Comparison of ENCODE assay signal across 1 cellular context in the genomic region with DNA sequence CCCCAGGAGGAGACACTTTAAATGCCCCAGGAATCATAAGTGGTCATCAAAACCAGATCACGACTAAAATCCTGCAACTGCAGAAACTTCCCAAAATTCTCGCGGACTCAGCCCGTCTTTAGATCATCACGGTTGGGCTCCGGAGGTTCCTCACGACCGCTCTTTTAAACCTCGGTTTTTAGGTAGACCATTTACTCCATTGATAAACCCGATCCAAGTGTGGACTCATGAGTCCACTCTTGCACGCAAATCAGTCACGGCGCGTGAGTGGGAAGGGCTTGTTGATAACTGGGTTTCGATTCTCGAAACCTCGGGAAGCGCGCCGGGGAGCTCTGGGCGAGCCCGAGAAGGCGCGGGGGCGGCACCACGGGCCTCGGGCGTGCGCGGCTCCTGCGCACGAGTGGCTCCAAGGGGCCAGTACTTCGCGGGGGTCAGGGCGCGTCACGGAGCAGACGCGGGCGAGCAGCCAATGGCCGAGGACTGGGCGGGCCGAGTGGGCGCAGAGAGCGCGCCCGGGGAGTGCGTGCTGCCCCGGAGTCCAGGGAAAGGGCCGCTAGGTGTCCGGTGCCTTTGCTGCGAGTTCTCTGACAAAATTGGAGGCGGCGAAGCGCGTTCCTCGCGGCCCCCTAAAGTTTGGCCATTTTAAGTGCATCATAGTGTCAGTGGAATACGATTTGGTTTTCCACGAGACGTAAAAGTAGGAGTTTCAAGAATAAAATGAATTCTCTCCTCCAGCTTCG.
A peak's percentile ranks its signal among the peaks of the same experiment; 100 is the strongest.
TF ChIP-seq lines count a peak whose summit lies in the region.

No MANE protein-coding gene starts in this region.

TF ChIP-seq in HEK293, 187 proteins besides CTCF, POLR2A, EP300 and RAD21 (continued from another document and continues in another):
- TF ChIP-seq ZNF335 (tag by site-specific recombination; conservative IDR thresholded peaks at IDR 0.05) (peak; percentile 75), KLF10 (tag by site-specific recombination; IDR thresholded peaks at IDR 0.05) (no peak), ZBTB17 (tag by site-specific recombination; IDR thresholded peaks at IDR 0.05) (no peak), ZNF747 (tag by site-specific recombination; IDR thresholded peaks at IDR 0.05) (no peak), ZNF768 (tag by site-specific recombination; IDR thresholded peaks at IDR 0.05) (no peak), ZNF354C (tag by site-specific recombination; IDR thresholded peaks at IDR 0.05; ENCODE audit: borderline replicate concordance, low read depth) (no peak), ZNF133 (tag by site-specific recombination; IDR thresholded peaks at IDR 0.05) (no peak), FEZF1 (tag by site-specific recombination; IDR thresholded peaks at IDR 0.05) (no peak), ZNF544 (tag by site-specific recombination; IDR thresholded peaks at IDR 0.05) (no peak), ZNF169 (tag by site-specific recombination; IDR thresholded peaks at IDR 0.05) (no peak), ZNF324 (tag by site-specific recombination; IDR thresholded peaks at IDR 0.05) (no peak), ZNF621 (tag by site-specific recombination; IDR thresholded peaks at IDR 0.05) (no peak), ZNF610 (tag by site-specific recombination; IDR thresholded peaks at IDR 0.05; ENCODE audit: borderline replicate concordance) (no peak), HOXA7 (CRISPR knock-in tag; IDR thresholded peaks at IDR 0.05; ENCODE audit: borderline replicate concordance) (no peak), YY1 (tag by site-specific recombination; IDR thresholded peaks at IDR 0.05) (no peak; the same call in 1 of the 2 replicates), ZNF433 (tag by site-specific recombination; IDR thresholded peaks at IDR 0.05; ENCODE audit: low read depth) (no peak), KLF16 (tag by site-specific recombination; IDR thresholded peaks at IDR 0.05) (no peak), ZNF2 (tag by site-specific recombination; IDR thresholded peaks at IDR 0.05) (no peak), KLF9 (tag by site-specific recombination; IDR thresholded peaks at IDR 0.05; ENCODE audit: low read depth) (no peak; the same call in 1 of the 2 replicates), ZFHX2 (tag by site-specific recombination; conservative IDR thresholded peaks at IDR 0.05) (peak; percentile 84), ZNF214 (tag by site-specific recombination; IDR thresholded peaks at IDR 0.05; ENCODE audit: borderline replicate concordance) (no peak), ZBTB21 (tag by site-specific recombination; IDR thresholded peaks at IDR 0.05) (no peak), ZNF837 (tag by site-specific recombination; IDR thresholded peaks at IDR 0.05) (no peak), ZNF112 (tag by site-specific recombination; IDR thresholded peaks at IDR 0.05) (no peak), ZNF777 (tag by site-specific recombination; IDR thresholded peaks at IDR 0.05; ENCODE audit: borderline replicate concordance) (no peak), ZBTB48 (tag by site-specific recombination; IDR thresholded peaks at IDR 0.05) (peak; percentile 73; the same call in 1 of the 2 replicates), ZNF221 (tag by site-specific recombination; IDR thresholded peaks at IDR 0.05; ENCODE audit: borderline replicate concordance) (no peak), SCRT2 (tag by site-specific recombination; IDR thresholded peaks at IDR 0.05) (no peak), ZNF623 (tag by site-specific recombination; IDR thresholded peaks at IDR 0.05) (no peak), ZNF501 (tag by site-specific recombination; IDR thresholded peaks at IDR 0.05) (no peak), ZNF664 (tag by site-specific recombination; IDR thresholded peaks at IDR 0.05) (no peak), GLI2 (tag by site-specific recombination; IDR thresholded peaks at IDR 0.05; ENCODE audit: borderline replicate concordance, low read depth) (no peak), MYNN (tag by site-specific recombination; IDR thresholded peaks at IDR 0.05; ENCODE audit: borderline replicate concordance) (no peak), ZNF37A (tag by site-specific recombination; IDR thresholded peaks at IDR 0.05) (no peak), ZNF624 (tag by site-specific recombination; IDR thresholded peaks at IDR 0.05) (no peak), IKZF3 (tag by site-specific recombination; IDR thresholded peaks at IDR 0.05) (no peak), ZNF776 (tag by site-specific recombination; IDR thresholded peaks at IDR 0.05; ENCODE audit: borderline replicate concordance) (no peak), ZSCAN16 (tag by site-specific recombination; IDR thresholded peaks at IDR 0.05) (no peak), ZNF560 (tag by site-specific recombination; IDR thresholded peaks at IDR 0.05; ENCODE audit: borderline replicate concordance) (no peak), BCL11B (tag by site-specific recombination; IDR thresholded peaks at IDR 0.05; ENCODE audit: low read depth) (no peak), ZNF521 (tag by site-specific recombination; IDR thresholded peaks at IDR 0.05) (no peak), ZNF48 (tag by site-specific recombination; IDR thresholded peaks at IDR 0.05) (no peak), ZNF785 (tag by site-specific recombination; IDR thresholded peaks at IDR 0.05) (no peak), ZBTB20 (tag by site-specific recombination; IDR thresholded peaks at IDR 0.05) (peak; percentile 72; the same call in 1 of the 2 replicates), ZNF707 (tag by site-specific recombination; IDR thresholded peaks at IDR 0.05) (no peak)
- TF ChIP-seq, protein P1, sequence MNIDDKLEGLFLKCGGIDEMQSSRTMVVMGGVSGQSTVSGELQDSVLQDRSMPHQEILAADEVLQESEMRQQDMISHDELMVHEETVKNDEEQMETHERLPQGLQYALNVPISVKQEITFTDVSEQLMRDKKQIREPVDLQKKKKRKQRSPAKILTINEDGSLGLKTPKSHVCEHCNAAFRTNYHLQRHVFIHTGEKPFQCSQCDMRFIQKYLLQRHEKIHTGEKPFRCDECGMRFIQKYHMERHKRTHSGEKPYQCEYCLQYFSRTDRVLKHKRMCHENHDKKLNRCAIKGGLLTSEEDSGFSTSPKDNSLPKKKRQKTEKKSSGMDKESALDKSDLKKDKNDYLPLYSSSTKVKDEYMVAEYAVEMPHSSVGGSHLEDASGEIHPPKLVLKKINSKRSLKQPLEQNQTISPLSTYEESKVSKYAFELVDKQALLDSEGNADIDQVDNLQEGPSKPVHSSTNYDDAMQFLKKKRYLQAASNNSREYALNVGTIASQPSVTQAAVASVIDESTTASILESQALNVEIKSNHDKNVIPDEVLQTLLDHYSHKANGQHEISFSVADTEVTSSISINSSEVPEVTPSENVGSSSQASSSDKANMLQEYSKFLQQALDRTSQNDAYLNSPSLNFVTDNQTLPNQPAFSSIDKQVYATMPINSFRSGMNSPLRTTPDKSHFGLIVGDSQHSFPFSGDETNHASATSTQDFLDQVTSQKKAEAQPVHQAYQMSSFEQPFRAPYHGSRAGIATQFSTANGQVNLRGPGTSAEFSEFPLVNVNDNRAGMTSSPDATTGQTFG (tag by site-specific recombination; IDR thresholded peaks at IDR 0.05; ENCODE audit: borderline replicate concordance), result no peak
- TF ChIP-seq, protein P2, sequence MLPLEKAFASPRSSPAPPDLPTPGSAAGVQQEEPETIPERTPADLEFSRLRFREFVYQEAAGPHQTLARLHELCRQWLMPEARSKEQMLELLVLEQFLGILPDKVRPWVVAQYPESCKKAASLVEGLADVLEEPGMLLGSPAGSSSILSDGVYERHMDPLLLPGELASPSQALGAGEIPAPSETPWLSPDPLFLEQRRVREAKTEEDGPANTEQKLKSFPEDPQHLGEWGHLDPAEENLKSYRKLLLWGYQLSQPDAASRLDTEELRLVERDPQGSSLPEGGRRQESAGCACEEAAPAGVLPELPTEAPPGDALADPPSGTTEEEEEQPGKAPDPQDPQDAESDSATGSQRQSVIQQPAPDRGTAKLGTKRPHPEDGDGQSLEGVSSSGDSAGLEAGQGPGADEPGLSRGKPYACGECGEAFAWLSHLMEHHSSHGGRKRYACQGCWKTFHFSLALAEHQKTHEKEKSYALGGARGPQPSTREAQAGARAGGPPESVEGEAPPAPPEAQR (tag by site-specific recombination; IDR thresholded peaks at IDR 0.05), result no peak
- TF ChIP-seq, protein P3, sequence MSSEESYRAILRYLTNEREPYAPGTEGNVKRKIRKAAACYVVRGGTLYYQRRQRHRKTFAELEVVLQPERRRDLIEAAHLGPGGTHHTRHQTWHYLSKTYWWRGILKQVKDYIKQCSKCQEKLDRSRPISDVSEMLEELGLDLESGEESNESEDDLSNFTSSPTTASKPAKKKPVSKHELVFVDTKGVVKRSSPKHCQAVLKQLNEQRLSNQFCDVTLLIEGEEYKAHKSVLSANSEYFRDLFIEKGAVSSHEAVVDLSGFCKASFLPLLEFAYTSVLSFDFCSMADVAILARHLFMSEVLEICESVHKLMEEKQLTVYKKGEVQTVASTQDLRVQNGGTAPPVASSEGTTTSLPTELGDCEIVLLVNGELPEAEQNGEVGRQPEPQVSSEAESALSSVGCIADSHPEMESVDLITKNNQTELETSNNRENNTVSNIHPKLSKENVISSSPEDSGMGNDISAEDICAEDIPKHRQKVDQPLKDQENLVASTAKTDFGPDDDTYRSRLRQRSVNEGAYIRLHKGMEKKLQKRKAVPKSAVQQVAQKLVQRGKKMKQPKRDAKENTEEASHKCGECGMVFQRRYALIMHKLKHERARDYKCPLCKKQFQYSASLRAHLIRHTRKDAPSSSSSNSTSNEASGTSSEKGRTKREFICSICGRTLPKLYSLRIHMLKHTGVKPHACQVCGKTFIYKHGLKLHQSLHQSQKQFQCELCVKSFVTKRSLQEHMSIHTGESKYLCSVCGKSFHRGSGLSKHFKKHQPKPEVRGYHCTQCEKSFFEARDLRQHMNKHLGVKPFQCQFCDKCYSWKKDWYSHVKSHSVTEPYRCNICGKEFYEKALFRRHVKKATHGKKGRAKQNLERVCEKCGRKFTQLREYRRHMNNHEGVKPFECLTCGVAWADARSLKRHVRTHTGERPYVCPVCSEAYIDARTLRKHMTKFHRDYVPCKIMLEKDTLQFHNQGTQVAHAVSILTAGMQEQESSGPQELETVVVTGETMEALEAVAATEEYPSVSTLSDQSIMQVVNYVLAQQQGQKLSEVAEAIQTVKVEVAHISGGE (tag by site-specific recombination; conservative IDR thresholded peaks at IDR 0.05; ENCODE audit: low read depth), result no peak; the same call in 1 of the 2 replicates
- TF ChIP-seq, protein P4, sequence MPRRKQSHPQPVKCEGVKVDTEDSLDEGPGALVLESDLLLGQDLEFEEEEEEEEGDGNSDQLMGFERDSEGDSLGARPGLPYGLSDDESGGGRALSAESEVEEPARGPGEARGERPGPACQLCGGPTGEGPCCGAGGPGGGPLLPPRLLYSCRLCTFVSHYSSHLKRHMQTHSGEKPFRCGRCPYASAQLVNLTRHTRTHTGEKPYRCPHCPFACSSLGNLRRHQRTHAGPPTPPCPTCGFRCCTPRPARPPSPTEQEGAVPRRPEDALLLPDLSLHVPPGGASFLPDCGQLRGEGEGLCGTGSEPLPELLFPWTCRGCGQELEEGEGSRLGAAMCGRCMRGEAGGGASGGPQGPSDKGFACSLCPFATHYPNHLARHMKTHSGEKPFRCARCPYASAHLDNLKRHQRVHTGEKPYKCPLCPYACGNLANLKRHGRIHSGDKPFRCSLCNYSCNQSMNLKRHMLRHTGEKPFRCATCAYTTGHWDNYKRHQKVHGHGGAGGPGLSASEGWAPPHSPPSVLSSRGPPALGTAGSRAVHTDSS (tag by site-specific recombination; IDR thresholded peaks at IDR 0.05), result no peak
- TF ChIP-seq, protein P5, sequence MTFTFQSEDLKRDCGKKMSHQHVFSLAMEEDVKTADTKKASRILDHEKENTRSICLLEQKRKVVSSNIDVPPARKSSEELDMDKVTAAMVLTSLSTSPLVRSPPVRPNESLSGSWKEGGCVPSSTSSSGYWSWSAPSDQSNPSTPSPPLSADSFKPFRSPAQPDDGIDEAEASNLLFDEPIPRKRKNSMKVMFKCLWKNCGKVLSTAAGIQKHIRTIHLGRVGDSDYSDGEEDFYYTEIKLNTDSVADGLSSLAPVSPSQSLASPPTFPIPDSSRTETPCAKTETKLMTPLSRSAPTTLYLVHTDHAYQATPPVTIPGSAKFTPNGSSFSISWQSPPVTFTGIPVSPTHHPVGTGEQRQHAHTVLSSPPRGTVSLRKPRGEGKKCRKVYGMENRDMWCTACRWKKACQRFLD (tag by site-specific recombination; IDR thresholded peaks at IDR 0.05), result no peak
- TF ChIP-seq, protein P6, sequence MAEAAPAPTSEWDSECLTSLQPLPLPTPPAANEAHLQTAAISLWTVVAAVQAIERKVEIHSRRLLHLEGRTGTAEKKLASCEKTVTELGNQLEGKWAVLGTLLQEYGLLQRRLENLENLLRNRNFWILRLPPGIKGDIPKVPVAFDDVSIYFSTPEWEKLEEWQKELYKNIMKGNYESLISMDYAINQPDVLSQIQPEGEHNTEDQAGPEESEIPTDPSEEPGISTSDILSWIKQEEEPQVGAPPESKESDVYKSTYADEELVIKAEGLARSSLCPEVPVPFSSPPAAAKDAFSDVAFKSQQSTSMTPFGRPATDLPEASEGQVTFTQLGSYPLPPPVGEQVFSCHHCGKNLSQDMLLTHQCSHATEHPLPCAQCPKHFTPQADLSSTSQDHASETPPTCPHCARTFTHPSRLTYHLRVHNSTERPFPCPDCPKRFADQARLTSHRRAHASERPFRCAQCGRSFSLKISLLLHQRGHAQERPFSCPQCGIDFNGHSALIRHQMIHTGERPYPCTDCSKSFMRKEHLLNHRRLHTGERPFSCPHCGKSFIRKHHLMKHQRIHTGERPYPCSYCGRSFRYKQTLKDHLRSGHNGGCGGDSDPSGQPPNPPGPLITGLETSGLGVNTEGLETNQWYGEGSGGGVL (tag by site-specific recombination; IDR thresholded peaks at IDR 0.05), result no peak
- TF ChIP-seq, protein P7, sequence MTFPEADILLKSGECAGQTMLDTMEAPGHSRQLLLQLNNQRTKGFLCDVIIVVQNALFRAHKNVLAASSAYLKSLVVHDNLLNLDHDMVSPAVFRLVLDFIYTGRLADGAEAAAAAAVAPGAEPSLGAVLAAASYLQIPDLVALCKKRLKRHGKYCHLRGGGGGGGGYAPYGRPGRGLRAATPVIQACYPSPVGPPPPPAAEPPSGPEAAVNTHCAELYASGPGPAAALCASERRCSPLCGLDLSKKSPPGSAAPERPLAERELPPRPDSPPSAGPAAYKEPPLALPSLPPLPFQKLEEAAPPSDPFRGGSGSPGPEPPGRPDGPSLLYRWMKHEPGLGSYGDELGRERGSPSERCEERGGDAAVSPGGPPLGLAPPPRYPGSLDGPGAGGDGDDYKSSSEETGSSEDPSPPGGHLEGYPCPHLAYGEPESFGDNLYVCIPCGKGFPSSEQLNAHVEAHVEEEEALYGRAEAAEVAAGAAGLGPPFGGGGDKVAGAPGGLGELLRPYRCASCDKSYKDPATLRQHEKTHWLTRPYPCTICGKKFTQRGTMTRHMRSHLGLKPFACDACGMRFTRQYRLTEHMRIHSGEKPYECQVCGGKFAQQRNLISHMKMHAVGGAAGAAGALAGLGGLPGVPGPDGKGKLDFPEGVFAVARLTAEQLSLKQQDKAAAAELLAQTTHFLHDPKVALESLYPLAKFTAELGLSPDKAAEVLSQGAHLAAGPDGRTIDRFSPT (tag by site-specific recombination; IDR thresholded peaks at IDR 0.05), result no peak
- TF ChIP-seq, protein P8, sequence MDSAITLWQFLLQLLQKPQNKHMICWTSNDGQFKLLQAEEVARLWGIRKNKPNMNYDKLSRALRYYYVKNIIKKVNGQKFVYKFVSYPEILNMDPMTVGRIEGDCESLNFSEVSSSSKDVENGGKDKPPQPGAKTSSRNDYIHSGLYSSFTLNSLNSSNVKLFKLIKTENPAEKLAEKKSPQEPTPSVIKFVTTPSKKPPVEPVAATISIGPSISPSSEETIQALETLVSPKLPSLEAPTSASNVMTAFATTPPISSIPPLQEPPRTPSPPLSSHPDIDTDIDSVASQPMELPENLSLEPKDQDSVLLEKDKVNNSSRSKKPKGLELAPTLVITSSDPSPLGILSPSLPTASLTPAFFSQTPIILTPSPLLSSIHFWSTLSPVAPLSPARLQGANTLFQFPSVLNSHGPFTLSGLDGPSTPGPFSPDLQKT (IDR thresholded peaks at IDR 0.05; ENCODE audit: borderline replicate concordance, low read depth, low read length), result no peak
